Comparison of ENCODE assay signal across 12 cellular contexts in the genomic region with DNA sequence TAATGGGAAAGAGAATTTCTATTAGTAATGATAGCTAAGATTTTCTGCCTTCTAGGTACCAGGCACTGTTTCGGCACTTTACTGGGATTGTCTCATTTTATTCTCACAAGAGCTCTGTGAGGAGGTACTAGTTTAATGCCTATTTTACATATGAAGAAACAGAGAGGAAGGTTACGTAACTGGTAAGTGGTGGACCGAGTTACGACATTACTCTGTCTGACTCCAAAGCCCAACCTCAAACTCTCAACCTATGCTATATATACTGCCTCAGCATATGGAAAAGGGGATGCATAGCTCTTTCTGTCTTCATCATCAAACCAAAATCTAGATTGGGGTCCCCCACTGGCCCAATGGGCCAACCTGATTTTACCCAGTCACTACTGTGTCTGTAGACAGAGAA.
"Had no signal": no experiment of that assay in that cellular context is flagged by ENCODE, and none has a peak within 500 bp of the region (broad histone marks: within the 10 kb centered on the region; RNA-seq: fewer than 3 reads in every experiment).

No MANE protein-coding gene starts in this region.

- DNase-seq: activated CD4-positive, alpha-beta T cell treated with anti-CD3 and anti-CD28 coated beads, Interleukin-2, amount 10 ng/mL, durations not matched to agents 7 days and 5 days; activated CD4-positive, CD25-positive, alpha-beta regulatory T cell; activated T-cell treated with anti-CD3 and anti-CD28 coated beads, Interleukin-2, amount 50 U/mL, for 1 hour; brain microvascular endothelial cell; effector memory CD8-positive, alpha-beta T cell; lower lobe of right lung; naive B cell; posterior cingulate gyrus; thyroid gland had no signal

- ATAC-seq: activated naive CD4-positive, alpha-beta T cell treated with anti-CD3 and anti-CD28 coated beads, Interleukin-2, amount 50 U/mL, for 72 hours; effector memory CD8-positive, alpha-beta T cell; lower lobe of right lung had no signal

- H3K27ac ChIP-seq: brain microvascular endothelial cell, lower lobe of right lung, skin epidermis, thyroid gland, vagina had no signal

- H3K9me3 ChIP-seq: lower lobe of right lung, thyroid gland, vagina had no signal

- H3K36me3 ChIP-seq: brain microvascular endothelial cell, lower lobe of right lung, thyroid gland, vagina had no signal

- H3K4me3 ChIP-seq: lower lobe of right lung, skin epidermis, thyroid gland, vagina had no signal
